ENCODE assay signal across 1 cellular context in genomic region chr17:76623271-76624146, GRCh38.
A peak's percentile ranks its signal among the peaks of the same experiment; 100 is the strongest.
TF ChIP-seq lines count a peak whose summit lies in the region.

No MANE protein-coding gene starts in this region.

TF ChIP-seq in HepG2, 621 proteins besides CTCF, POLR2A, EP300 and RAD21 (continued from another document and continues in another):
- TF ChIP-seq HNF1B (CRISPR knock-in tag; IDR thresholded peaks at IDR 0.05) (peak; percentile 40; the same call in 1 of the 2 replicates), BATF2 (CRISPR knock-in tag; IDR thresholded peaks at IDR 0.05) (no peak), ZNF33A (CRISPR knock-in tag; IDR thresholded peaks at IDR 0.05; ENCODE audit: borderline replicate concordance) (no peak), ZBTB25 (CRISPR knock-in tag; IDR thresholded peaks at IDR 0.05) (no peak), HMG20A (CRISPR knock-in tag; IDR thresholded peaks at IDR 0.05; ENCODE audit: borderline replicate concordance) (0 out of 2 replicates have a peak, but pooled peaks have one; percentile 7), BRD4 (CRISPR knock-in tag; IDR thresholded peaks at IDR 0.05) (no peak), ARNT (IDR thresholded peaks at IDR 0.05) (no peak), SKI (IDR thresholded peaks at IDR 0.05; ENCODE audit: partially characterized antibody) (no peak), CREM (IDR thresholded peaks at IDR 0.05) (no peak), CREM (CRISPR knock-in tag; IDR thresholded peaks at IDR 0.05) (no peak), BHLHE40 (IDR thresholded peaks at IDR 0.05; ENCODE audit: low read length) (no peak), ZNF121 (CRISPR knock-in tag; IDR thresholded peaks at IDR 0.05) (no peak), NFAT5 (CRISPR knock-in tag; IDR thresholded peaks at IDR 0.05) (no peak), ZNF281 (CRISPR knock-in tag; IDR thresholded peaks at IDR 0.05; ENCODE audit: borderline replicate concordance) (no peak), RCOR2 (CRISPR knock-in tag; IDR thresholded peaks at IDR 0.05) (no peak), ETV6 (CRISPR knock-in tag; conservative IDR thresholded peaks at IDR 0.05) (no peak), PAWR (CRISPR knock-in tag; IDR thresholded peaks at IDR 0.05; ENCODE audit: borderline replicate concordance) (no peak), ERF (CRISPR knock-in tag; IDR thresholded peaks at IDR 0.05) (peak; percentile 43; the same call in 1 of the 2 replicates), MTF2 (CRISPR knock-in tag; IDR thresholded peaks at IDR 0.05; ENCODE audit: borderline replicate concordance) (0 out of 2 replicates have a peak, but pooled peaks have one; percentile 13), MED1 (CRISPR knock-in tag; IDR thresholded peaks at IDR 0.05) (peak; percentile 34; the same call in 1 of the 2 replicates), LRRFIP1 (CRISPR knock-in tag; conservative IDR thresholded peaks at IDR 0.05) (no peak), KDM1A (CRISPR knock-in tag; IDR thresholded peaks at IDR 0.05) (no peak), SMAD9 (CRISPR knock-in tag; IDR thresholded peaks at IDR 0.05) (no peak), ONECUT2 (CRISPR knock-in tag; IDR thresholded peaks at IDR 0.05) (no peak), SSRP1 (CRISPR knock-in tag; IDR thresholded peaks at IDR 0.05) (no peak), PITX1 (CRISPR knock-in tag; IDR thresholded peaks at IDR 0.05) (no peak), ZNF747 (CRISPR knock-in tag; IDR thresholded peaks at IDR 0.05; ENCODE audit: borderline replicate concordance) (0 out of 2 replicates have a peak, but pooled peaks have one; percentile 44), GATA4 (IDR thresholded peaks at IDR 0.05; ENCODE audit: borderline replicate concordance, low read depth) (no peak), NR2F2 (IDR thresholded peaks at IDR 0.05; ENCODE audit: borderline replicate concordance, low read depth) (no peak), TCF7L2 (IDR thresholded peaks at IDR 0.05; ENCODE audit: low read depth, low read length) (no peak), ATAD3A (CRISPR knock-in tag; IDR thresholded peaks at IDR 0.05) (no peak), CCDC6 (CRISPR knock-in tag; IDR thresholded peaks at IDR 0.05) (no peak), CEBPZ (IDR thresholded peaks at IDR 0.05; ENCODE audit: low read length) (no peak), MED8 (CRISPR knock-in tag; IDR thresholded peaks at IDR 0.05; ENCODE audit: insufficient replicate concordance) (no peak), RARA (CRISPR knock-in tag; IDR thresholded peaks at IDR 0.05) (0 out of 2 replicates have a peak, but pooled peaks have one; percentile 21), ARID4A (CRISPR knock-in tag; IDR thresholded peaks at IDR 0.05; ENCODE audit: borderline replicate concordance) (peak; percentile 26; the same call in 1 of the 2 replicates), MATR3 (CRISPR knock-in tag; IDR thresholded peaks at IDR 0.05) (no peak), SOX6 (IDR thresholded peaks at IDR 0.05) (no peak), SOX6 (CRISPR knock-in tag; IDR thresholded peaks at IDR 0.05) (0 out of 2 replicates have a peak, but pooled peaks have one; percentile 33)
